22 cellular contexts compared by ENCODE assay signal in the genomic region with DNA sequence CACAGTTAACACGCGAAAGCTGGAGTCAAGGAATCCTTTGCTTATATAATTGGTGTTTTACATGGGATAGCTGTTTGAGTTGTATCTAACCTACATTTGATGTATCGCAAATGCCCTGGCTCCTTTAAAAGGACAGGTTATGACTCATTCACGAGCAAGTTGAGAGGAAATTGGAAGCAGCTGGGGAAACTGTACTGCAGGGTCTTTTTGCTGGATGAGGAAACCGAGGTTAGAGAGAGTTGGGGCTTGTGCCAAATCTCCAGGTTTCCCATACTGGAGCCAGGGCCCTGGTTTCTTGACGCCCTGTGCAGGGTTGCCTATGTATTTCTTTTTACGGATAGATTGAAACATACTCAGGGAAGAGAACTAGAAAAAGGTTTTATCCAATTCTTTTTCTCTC.
DNase-seq lines count a peak whose midpoint lies in the region; ATAC-seq and TF ChIP-seq lines count a peak whose summit lies in the region.
"Had no signal": no experiment of that assay in that cellular context is flagged by ENCODE, and none has a peak within 500 bp of the region (broad histone marks: within the 10 kb centered on the region; RNA-seq: fewer than 3 reads in every experiment).

No MANE protein-coding gene starts in this region.

- H3K4me1 ChIP-seq in esophagus muscularis mucosa, result peaks cover 0 to 12% (median 5%) of the 10 kb centered on the region in 4 donors
- H3K4me1 ChIP-seq: left lung, SJCRH30 had no signal

- ATAC-seq in SK-N-SH treated with all-trans-retinoic acid at 6 μM for 48 hours (peak; percentile 88), GM21619 (IDR thresholded peaks at IDR 0.05; ENCODE audit: unreplicated experiment) (no peak)
- ATAC-seq: activated CD4-positive, CD25-positive, alpha-beta regulatory T cell treated with anti-CD3 and anti-CD28 coated beads, Interleukin-2, amount 50 U/mL, for 24 hours; left lung had no signal

- H3K36me3 ChIP-seq in H7 (replicated peaks; ENCODE audit: control insufficient read depth, insufficient read depth, low read length) (no peaks in the 10 kb centered on the region), esophagus muscularis mucosa (no peaks in the 10 kb centered on the region)
- H3K36me3 ChIP-seq: left lung, SJCRH30 had no signal

- 74% methylated on average over 7 of the region's 7 CpGs for WGBS in esophagus muscularis mucosa

- DNase-seq in AG04450 (ENCODE audit: low read depth, low spot score) (peak; percentile 24), HCEC 1CT (peak; percentile 64), fibroblast of mammary gland (ENCODE audit: low read depth) (peak; percentile 89), H7 (no peak), esophagus muscularis mucosa (ENCODE audit: extremely low spot score) (no peak), epidermal melanocyte (ENCODE audit: insufficient read length, low spot score) (no peak)
- DNase-seq: activated CD8-positive, alpha-beta memory T cell treated with anti-CD3 and anti-CD28 coated beads for 24 hours; activated naive CD4-positive, alpha-beta T cell treated with anti-CD3 and anti-CD28 coated beads, Interleukin-2, amount 50 U/mL, for 16 hours; activated T-cell treated with anti-CD3 and anti-CD28 coated beads, Interleukin-2, amount 50 U/mL, for 48 hours; CD8-positive, alpha-beta memory T cell; DND-41; glutamatergic neuron; left lung; NCI-H1694; NCI-H774; OCI-M1; stimulated activated CD4-positive, alpha-beta T cell treated with anti-CD3 and anti-CD28 coated beads, Interleukin-12 subunit alpha, Interleukin-12 subunit beta, amount 100 ng/mL, for 4 hours; substantia nigra had no signal

- no peak for TF ChIP-seq EP300 in esophagus muscularis mucosa (IDR thresholded peaks at IDR 0.05)

- no peak for TF ChIP-seq CTCF in AG04450 (IDR thresholded peaks at IDR 0.05; ENCODE audit: low read depth, low read length)
- TF ChIP-seq CTCF in fibroblast of mammary gland (conservative IDR thresholded peaks at IDR 0.05; ENCODE audit: control insufficient read depth, insufficient read depth, low read depth, low read length), result no peak
- no peak for TF ChIP-seq CTCF in esophagus muscularis mucosa (IDR thresholded peaks at IDR 0.05)

- H3K4me3 ChIP-seq in AG04450 (ENCODE audit: low read depth, low read length), result no peak overlapping the region
- H3K4me3 ChIP-seq in fibroblast of mammary gland (ENCODE audit: control insufficient read depth, low read depth, low read length), result no peak overlapping the region
- H3K4me3 ChIP-seq in H7 (ENCODE audit: insufficient read depth, low read depth, low read length), result no peak overlapping the region
- H3K4me3 ChIP-seq in esophagus muscularis mucosa, result no peak overlapping the region
- H3K4me3 ChIP-seq: left lung, SJCRH30 had no signal

- TF ChIP-seq POLR2A in esophagus muscularis mucosa (IDR thresholded peaks at IDR 0.05; ENCODE audit: low read depth), result no peak

- H3K9me3 ChIP-seq in AG04450 (ENCODE audit: control insufficient read depth, insufficient read depth, low read length) (peaks cover 7% of the 10 kb centered on the region; the same call in 1 of the 2 replicates), esophagus muscularis mucosa (no peaks in the 10 kb centered on the region)

- H3K27me3 ChIP-seq in AG04450 (ENCODE audit: control insufficient read depth, insufficient read depth, low read length) (no peaks in the 10 kb centered on the region), H7 (ENCODE audit: control insufficient read depth, insufficient read depth, low read length) (no peaks in the 10 kb centered on the region), esophagus muscularis mucosa (no peaks in the 10 kb centered on the region)
- H3K27me3 ChIP-seq: left lung, SJCRH30 had no signal

- CTCF ChIA-PET in AG04450 (lab: Charles Lee), result no interaction called here

- intact Hi-C loops in esophagus muscularis mucosa (cut with DNase I), result no loop called here

- no peak overlapping the region for H3K27ac ChIP-seq in AG04450 (ENCODE audit: low read depth, low read length)
- no peak overlapping the region for H3K27ac ChIP-seq in esophagus muscularis mucosa (replicated peaks in 1 of 4)
- H3K27ac ChIP-seq: left lung, SJCRH30 had no signal

- POLR2A ChIA-PET in AG04450 (lab: Yijun Ruan, JAX), result no interaction called here

TF ChIP-seq in SK-N-SH treated with all-trans-retinoic acid at 6 μM for 48 hours, 23 proteins besides CTCF, POLR2A, EP300 and RAD21:
- TF ChIP-seq, protein P1, sequence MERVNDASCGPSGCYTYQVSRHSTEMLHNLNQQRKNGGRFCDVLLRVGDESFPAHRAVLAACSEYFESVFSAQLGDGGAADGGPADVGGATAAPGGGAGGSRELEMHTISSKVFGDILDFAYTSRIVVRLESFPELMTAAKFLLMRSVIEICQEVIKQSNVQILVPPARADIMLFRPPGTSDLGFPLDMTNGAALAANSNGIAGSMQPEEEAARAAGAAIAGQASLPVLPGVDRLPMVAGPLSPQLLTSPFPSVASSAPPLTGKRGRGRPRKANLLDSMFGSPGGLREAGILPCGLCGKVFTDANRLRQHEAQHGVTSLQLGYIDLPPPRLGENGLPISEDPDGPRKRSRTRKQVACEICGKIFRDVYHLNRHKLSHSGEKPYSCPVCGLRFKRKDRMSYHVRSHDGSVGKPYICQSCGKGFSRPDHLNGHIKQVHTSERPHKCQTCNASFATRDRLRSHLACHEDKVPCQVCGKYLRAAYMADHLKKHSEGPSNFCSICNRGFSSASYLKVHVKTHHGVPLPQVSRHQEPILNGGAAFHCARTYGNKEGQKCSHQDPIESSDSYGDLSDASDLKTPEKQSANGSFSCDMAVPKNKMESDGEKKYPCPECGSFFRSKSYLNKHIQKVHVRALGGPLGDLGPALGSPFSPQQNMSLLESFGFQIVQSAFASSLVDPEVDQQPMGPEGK (CRISPR knock-in tag; IDR thresholded peaks at IDR 0.05; ENCODE audit: borderline replicate concordance), result no peak

Comparison
In these comparisons a context has a peak if more than half of its experiments do, and no peak if none do; other contexts are left out.
1. DNase-seq: peak in AG04450 (single experiment), HCEC 1CT (single experiment) and fibroblast of mammary gland (single experiment); none in H7 (single experiment), esophagus muscularis mucosa (single experiment) and epidermal melanocyte (single experiment).